Comparison of ENCODE assay signal across 11 cellular contexts in genomic region chr5:142320851-142321560, GRCh38. TPM values are rescaled to one million over a fixed set of nuclear protein-coding genes. Genes with fewer than 3 reads are reported as not detected.
DNase-seq lines count a peak whose midpoint lies in the region; ATAC-seq and TF ChIP-seq lines count a peak whose summit lies in the region.
"Had no signal": no experiment of that assay in that cellular context is flagged by ENCODE, and none has a peak within 500 bp of the region (broad histone marks: within the 10 kb centered on the region; RNA-seq: fewer than 3 reads in every experiment).

No MANE protein-coding gene starts in this region.

- H3K4me3 ChIP-seq in adipocyte (ENCODE audit: low read length) (peak overlapping the region; percentile 75), iPS DF 6.9 (ENCODE audit: low read length) (peak overlapping the region; percentile 16; the same call in 1 of the 2 replicates), stomach (peak overlapping the region in 3 of 4 donors; percentile 28 to 63 (median 57))

- H3K9me3 Mint-ChIP-seq in HFFc6 = no peaks in the 10 kb centered on the region
- H3K9me3 Mint-ChIP-seq: activated naive CD8-positive, alpha-beta T cell treated with anti-CD3 and anti-CD28 coated beads, Interleukin-2, amount 10 ng/mL, durations not matched to agents 7 days and 5 days; natural killer cell had no signal

- intact Hi-C loops in stomach (cut with DNase I; ENCODE audit: low total_unique reads) = loop anchor here (10.0 kb wide), 1 partner anchor 224 kb away; no protein-coding TSS in a partner anchor

- no peak for TF ChIP-seq POLR2A in stomach (IDR thresholded peaks at IDR 0.05)

- H3K27me3 ChIP-seq in adipocyte (replicated peaks; ENCODE audit: control insufficient read depth, insufficient read depth, low read length) (no peaks in the 10 kb centered on the region), iPS DF 6.9 (ENCODE audit: control insufficient read depth, insufficient read depth, low read length) (no peaks in the 10 kb centered on the region), stomach (peaks cover 0 to 49% (median 23%) of the 10 kb centered on the region in 3 donors)

- H3K4me1 ChIP-seq in adipocyte (ENCODE audit: control insufficient read depth, insufficient read depth, low read length) (peaks cover 72% of the 10 kb centered on the region), iPS DF 6.9 (ENCODE audit: control insufficient read depth, insufficient read depth, low read length) (peaks cover 5% of the 10 kb centered on the region), stomach (peaks cover 26 to 97% (median 84%) of the 10 kb centered on the region in 4 donors)

- peak overlapping the region; percentile 96 for H3K4me3 Mint-ChIP-seq in HFFc6
- H3K4me3 Mint-ChIP-seq: activated naive CD8-positive, alpha-beta T cell treated with anti-CD3 and anti-CD28 coated beads, Interleukin-2, amount 10 ng/mL, durations not matched to agents 7 days and 5 days; natural killer cell had no signal

- no peaks in the 10 kb centered on the region for H3K9me3 ChIP-seq in adipocyte (ENCODE audit: control insufficient read depth, low read length)
- H3K9me3 ChIP-seq in iPS DF 6.9 (ENCODE audit: control insufficient read depth, insufficient read depth, low read length) = no peaks in the 10 kb centered on the region
- H3K9me3 ChIP-seq in stomach = no peaks in the 10 kb centered on the region

- peaks cover 70% of the 10 kb centered on the region for H3K4me1 Mint-ChIP-seq in HFFc6 (ENCODE audit: low read depth)

- H3K9ac ChIP-seq in adipocyte (ENCODE audit: low read length) = peak overlapping the region; percentile 74

- no CpG with 5 or more reads among the region's 8 CpGs for WGBS in iPS DF 6.9 (ENCODE audit: insufficient coverage, insufficient read length)
- WGBS in stomach, 5 donors = 39 to 48% (median 43%) methylated on average over 8 of the region's 8 CpGs

- TF ChIP-seq CTCF in HFFc6 (IDR thresholded peaks at IDR 0.05) (no peak), stomach (IDR thresholded peaks at IDR 0.05) (no peak)

- DNase-seq in HFFc6 (no peak), adipocyte (ENCODE audit: low read depth) (peak; percentile 54), iPS DF 6.9 (ENCODE audit: low read depth, low spot score) (no peak), stomach (no peak), NCI-H1417 (lab: John Stamatoyannopoulos, UW) (no peak), NCI-H748 treated with DMSO at 0.1 percent for 48 hours (lab: John Stamatoyannopoulos, UW) (no peak)
- no peak for DNase-seq in stimulated activated CD4-positive, alpha-beta T cell treated with anti-CD3 and anti-CD28 coated beads, Interleukin-2, amount 100 ng/mL, for 48 hours
- DNase-seq: activated naive CD8-positive, alpha-beta T cell treated with anti-CD3 and anti-CD28 coated beads, Interleukin-2, amount 10 ng/mL, durations not matched to agents 7 days and 5 days; natural killer cell had no signal

- no peak for ATAC-seq in HG02610 (IDR thresholded peaks at IDR 0.05; ENCODE audit: unreplicated experiment)
- ATAC-seq: natural killer cell had no signal

- peaks cover 2% of the 10 kb centered on the region for H3K27me3 Mint-ChIP-seq in HFFc6 (ENCODE audit: insufficient read depth)

- H3K27ac Mint-ChIP-seq in HFFc6 = peak overlapping the region; percentile 71
- H3K27ac Mint-ChIP-seq: activated naive CD8-positive, alpha-beta T cell treated with anti-CD3 and anti-CD28 coated beads, Interleukin-2, amount 10 ng/mL, durations not matched to agents 7 days and 5 days; natural killer cell had no signal

- no peak for TF ChIP-seq EP300 in stomach (IDR thresholded peaks at IDR 0.05)

- H3K36me3 ChIP-seq in adipocyte (ENCODE audit: control insufficient read depth, insufficient read depth, low read length, severe bottlenecking) (no peaks in the 10 kb centered on the region), iPS DF 6.9 (ENCODE audit: control insufficient read depth, insufficient read depth, low read length) (no peaks in the 10 kb centered on the region; the same call in 1 of the 2 replicates), stomach (no peaks in the 10 kb centered on the region)

- H3K27ac ChIP-seq in iPS DF 6.9 (ENCODE audit: low read length) = no peak overlapping the region
- H3K27ac ChIP-seq in stomach = peak overlapping the region; percentile 17 to 88 (median 77)
- H3K27ac ChIP-seq: HL-60 had no signal

- peaks cover 38% of the 10 kb centered on the region for H3K36me3 Mint-ChIP-seq in HFFc6 (ENCODE audit: low read depth)
- H3K36me3 Mint-ChIP-seq: natural killer cell had no signal

RNA-seq across cellular contexts. Expression of gene SPRY4, which starts 3.8 kb away (rescaled TPM):
- 10 to 100 TPM; 26.1 to 28.9 (median 27.8) TPM for total RNA-seq in HFFc6 (2021; fragmentation: NEBNext Ultra II Directional; extraction: Animal tissue kit (Norgen Biotek cat#: 25700))
- 10 to 100 TPM in 3 of 5 donors, 1 to 10 TPM in 2; 2.9 to 13.6 (median 10.7) TPM for total RNA-seq in stomach
- polyA plus RNA-seq in stomach = 1 to 10 TPM; 1.3 to 7.9 (median 5.2) TPM

Comparison
In these comparisons a context has a peak if more than half of its experiments do, and no peak if none do; other contexts are left out.
1. H3K4me3 ChIP-seq: peak in every context shown above with its lines; median percentile 75 in adipocyte; 57 in stomach; 16 in iPS DF 6.9.